18 cellular contexts compared by ENCODE assay signal in genomic region chr2:44679584-44679983, GRCh38.
"Had no signal": no experiment of that assay in that cellular context is flagged by ENCODE, and none has a peak within 500 bp of the region (broad histone marks: within the 10 kb centered on the region; RNA-seq: fewer than 3 reads in every experiment).

No MANE protein-coding gene starts in this region.

- DNase-seq: activated CD4-positive, alpha-beta memory T cell treated with anti-CD3 and anti-CD28 coated beads, Interleukin-2, amount 10 ng/mL, durations not matched to agents 7 days and 5 days; activated CD4-positive, alpha-beta T cell treated with anti-CD3 and anti-CD28 coated beads for 36 hours; activated gamma-delta T cell treated with Interleukin-2 at 50 U/mL for 16 hours; activated naive CD8-positive, alpha-beta T cell treated with anti-CD3 and anti-CD28 coated beads, Interleukin-2, amount 10 ng/mL, durations not matched to agents 7 days and 5 days; activated T-cell treated with anti-CD3 and anti-CD28 coated beads, Interleukin-2, amount 50 U/mL, for 72 hours; anterior cingulate cortex; esophagus squamous epithelium; foreskin fibroblast; heart right ventricle; spleen; stimulated activated CD4-positive, alpha-beta T cell treated with anti-CD3 and anti-CD28 coated beads, Interleukin-1b, Interleukin-23, amount 100 ng/mL, for 48 hours; stimulated activated naive B cell treated with anti-CD40 and anti-IgM and Interleukin-4, amounts not matched to agents 10 μg/mL and 1 μg/mL and 100 μg/mL, for 72 hours; T-helper 9 cell had no signal

- H3K27ac Mint-ChIP-seq: activated CD4-positive, alpha-beta memory T cell treated with anti-CD3 and anti-CD28 coated beads, Interleukin-2, amount 10 ng/mL, durations not matched to agents 7 days and 5 days; activated CD4-positive, alpha-beta T cell treated with anti-CD3 and anti-CD28 coated beads for 36 hours; activated naive CD8-positive, alpha-beta T cell treated with anti-CD3 and anti-CD28 coated beads, Interleukin-2, amount 10 ng/mL, durations not matched to agents 7 days and 5 days; activated T-cell treated with anti-CD3 and anti-CD28 coated beads, Interleukin-2, amount 50 U/mL, for 72 hours; stimulated activated naive B cell treated with anti-CD40 and anti-IgM and Interleukin-4, amounts not matched to agents 10 μg/mL and 1 μg/mL and 100 μg/mL, for 72 hours had no signal

- H3K4me1 Mint-ChIP-seq: activated CD4-positive, alpha-beta memory T cell treated with anti-CD3 and anti-CD28 coated beads, Interleukin-2, amount 10 ng/mL, durations not matched to agents 7 days and 5 days; activated CD4-positive, alpha-beta T cell treated with anti-CD3 and anti-CD28 coated beads for 36 hours; activated naive CD8-positive, alpha-beta T cell treated with anti-CD3 and anti-CD28 coated beads, Interleukin-2, amount 10 ng/mL, durations not matched to agents 7 days and 5 days had no signal

- H3K36me3 Mint-ChIP-seq: activated naive CD8-positive, alpha-beta T cell treated with anti-CD3 and anti-CD28 coated beads, Interleukin-2, amount 10 ng/mL, durations not matched to agents 7 days and 5 days had no signal

- H3K4me3 Mint-ChIP-seq: activated CD4-positive, alpha-beta memory T cell treated with anti-CD3 and anti-CD28 coated beads, Interleukin-2, amount 10 ng/mL, durations not matched to agents 7 days and 5 days; activated CD4-positive, alpha-beta T cell treated with anti-CD3 and anti-CD28 coated beads for 36 hours; activated naive CD8-positive, alpha-beta T cell treated with anti-CD3 and anti-CD28 coated beads, Interleukin-2, amount 10 ng/mL, durations not matched to agents 7 days and 5 days; activated T-cell treated with anti-CD3 and anti-CD28 coated beads, Interleukin-2, amount 50 U/mL, for 72 hours; stimulated activated naive B cell treated with anti-CD40 and anti-IgM and Interleukin-4, amounts not matched to agents 10 μg/mL and 1 μg/mL and 100 μg/mL, for 72 hours had no signal

- H3K9ac ChIP-seq: parathyroid adenoma had no signal

- H3K4me3 ChIP-seq: breast epithelium, esophagus squamous epithelium, spleen, tibial nerve, vagina had no signal

- H3K27me3 ChIP-seq: breast epithelium, esophagus squamous epithelium, heart right ventricle, spleen, tibial nerve, vagina had no signal

- H3K79me2 ChIP-seq: parathyroid adenoma had no signal

- H3K27ac ChIP-seq: breast epithelium, esophagus squamous epithelium, heart right ventricle, parathyroid adenoma, spleen, tibial nerve, vagina, VCaP had no signal

- H3K36me3 ChIP-seq: breast epithelium, esophagus squamous epithelium, heart right ventricle, spleen, tibial nerve, vagina had no signal

- H3K9me3 ChIP-seq: breast epithelium, esophagus squamous epithelium, heart right ventricle, spleen, tibial nerve, vagina had no signal

- H3K9me3 Mint-ChIP-seq: activated CD4-positive, alpha-beta memory T cell treated with anti-CD3 and anti-CD28 coated beads, Interleukin-2, amount 10 ng/mL, durations not matched to agents 7 days and 5 days; activated naive CD8-positive, alpha-beta T cell treated with anti-CD3 and anti-CD28 coated beads, Interleukin-2, amount 10 ng/mL, durations not matched to agents 7 days and 5 days; activated T-cell treated with anti-CD3 and anti-CD28 coated beads, Interleukin-2, amount 50 U/mL, for 72 hours; stimulated activated naive B cell treated with anti-CD40 and anti-IgM and Interleukin-4, amounts not matched to agents 10 μg/mL and 1 μg/mL and 100 μg/mL, for 72 hours had no signal

- H3K27me3 Mint-ChIP-seq: activated CD4-positive, alpha-beta memory T cell treated with anti-CD3 and anti-CD28 coated beads, Interleukin-2, amount 10 ng/mL, durations not matched to agents 7 days and 5 days; activated CD4-positive, alpha-beta T cell treated with anti-CD3 and anti-CD28 coated beads for 36 hours; activated naive CD8-positive, alpha-beta T cell treated with anti-CD3 and anti-CD28 coated beads, Interleukin-2, amount 10 ng/mL, durations not matched to agents 7 days and 5 days; stimulated activated naive B cell treated with anti-CD40 and anti-IgM and Interleukin-4, amounts not matched to agents 10 μg/mL and 1 μg/mL and 100 μg/mL, for 72 hours had no signal

- H3K4me1 ChIP-seq: breast epithelium, esophagus squamous epithelium, parathyroid adenoma, spleen, tibial nerve, vagina had no signal
